ENCODE assay signal across 9 cellular contexts in genomic region chr12:20917269-20917668, GRCh38.
"Had no signal": no experiment of that assay in that cellular context is flagged by ENCODE, and none has a peak within 500 bp of the region (broad histone marks: within the 10 kb centered on the region; RNA-seq: fewer than 3 reads in every experiment).

No MANE protein-coding gene starts in this region.

- DNase-seq: GM23248, GOT3, H7, HFFc6, IMR-90 had no signal

- H3K4me1 ChIP-seq: HAP-1 had no signal

- H3K9ac ChIP-seq: GM23248 had no signal

- H3K4me3 ChIP-seq: GM23248, HAP-1, K562 had no signal

- ATAC-seq: HCT116, K562 had no signal

- H3K9me3 ChIP-seq: HAP-1 had no signal

- FAIRE-seq: K562 had no signal

- H3K36me3 ChIP-seq: HAP-1 had no signal

- H3K27ac ChIP-seq: GM23248, HL-60 had no signal

- H2AFZ ChIP-seq: GM23248 had no signal
